25 cellular contexts compared by ENCODE assay signal in the genomic region with DNA sequence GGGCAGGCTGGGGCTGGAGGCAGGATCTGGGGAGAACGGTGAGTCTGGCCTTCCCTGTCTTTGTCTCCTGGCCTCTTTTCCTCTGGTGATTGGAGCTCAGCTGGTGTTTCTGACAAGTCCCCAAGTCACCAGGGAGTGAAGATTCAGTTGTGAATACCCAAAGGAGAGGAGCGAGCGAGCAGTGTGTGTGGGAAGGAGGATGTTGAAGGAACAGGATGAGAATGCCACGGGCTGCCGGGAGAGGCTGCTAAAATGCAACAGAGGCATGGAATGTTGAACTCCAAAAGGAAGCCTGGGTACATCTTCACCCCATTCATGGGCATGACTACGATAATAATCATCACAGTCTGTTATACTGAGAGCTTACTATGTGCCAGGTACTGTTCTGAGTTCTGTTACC.
"Had no signal": no experiment of that assay in that cellular context is flagged by ENCODE, and none has a peak within 500 bp of the region (broad histone marks: within the 10 kb centered on the region; RNA-seq: fewer than 3 reads in every experiment).

No MANE protein-coding gene starts in this region.

- H3K4me3 ChIP-seq: gastroesophageal sphincter, heart left ventricle, skin epidermis, testis, transverse colon had no signal

- H3K4me1 ChIP-seq: gastroesophageal sphincter, heart left ventricle, testis, transverse colon had no signal

- H3K27me3 ChIP-seq: testis had no signal

- H3K9me3 ChIP-seq: gastroesophageal sphincter, heart left ventricle, testis, transverse colon had no signal

- H3K27ac ChIP-seq: gastroesophageal sphincter, heart left ventricle, skin epidermis, testis, transverse colon had no signal

- DNase-seq: activated CD4-positive, alpha-beta memory T cell treated with anti-CD3 and anti-CD28 coated beads for 36 hours; activated CD4-positive, alpha-beta T cell treated with anti-CD3 and anti-CD28 coated beads, Interleukin-2, amount 10 ng/mL, durations not matched to agents 24 days and 14 days; activated CD4-positive, CD25-positive, alpha-beta regulatory T cell treated with anti-CD3 and anti-CD28 coated beads, Interleukin-2, amount 50 U/mL, for 72 hours; activated CD8-positive, alpha-beta memory T cell treated with anti-CD3 and anti-CD28 coated beads, Interleukin-2, amount 50 U/mL, for 48 hours; activated gamma-delta T cell treated with Interleukin-2 at 50 U/mL for 16 hours; activated naive CD8-positive, alpha-beta T cell treated with anti-CD3 and anti-CD28 coated beads, Interleukin-2, amount 50 U/mL, for 24 hours; activated T-cell treated with anti-CD3 and anti-CD28 coated beads, Interleukin-2, amount 50 U/mL, for 4 hours; dermis blood vessel endothelial cell; effector CD8-positive, alpha-beta T cell; erythroblast; immature natural killer cell; left colon; mammary epithelial cell; naive B cell; nephron progenitor cell; stimulated activated CD4-positive, alpha-beta T cell treated with anti-CD3 and anti-CD28 coated beads, Interleukin-12 subunit alpha, Interleukin-12 subunit beta, amount 100 ng/mL, for 4 hours; stimulated activated CD4-positive, alpha-beta T cell treated with anti-CD3 and anti-CD28 coated beads, Interleukin-4, amount 100 ng/mL, for 1 hour; stimulated activated naive CD8-positive, alpha-beta T cell treated with anti-CD3 and anti-CD28 coated beads, Interleukin-15, Interleukin-2, amounts not matched to agents 100 U/mL and 50 U/mL, for 24 hours; T-helper 17 cell; T1000; testis; transverse colon had no signal

- H3K36me3 ChIP-seq: gastroesophageal sphincter, heart left ventricle, transverse colon had no signal
